In genomic region chr1:12599657-12600056, GRCh38 we compare ENCODE assay signal across 1 cellular context.
TF ChIP-seq lines count a peak whose summit lies in the region.

No MANE protein-coding gene starts in this region.

TF ChIP-seq in IMR-90, 13 proteins besides CTCF, POLR2A, EP300 and RAD21:
- TF ChIP-seq FOS (IDR thresholded peaks at IDR 0.05; ENCODE audit: low read depth, low read length) (no peak), BHLHE40 (IDR thresholded peaks at IDR 0.05; ENCODE audit: low read depth, low read length) (no peak), NFE2L2 (IDR thresholded peaks at IDR 0.05; ENCODE audit: low read depth, low read length) (no peak), CHD1 (IDR thresholded peaks at IDR 0.05; ENCODE audit: low read depth, low read length) (no peak), RFX5 (IDR thresholded peaks at IDR 0.05; ENCODE audit: low read depth, low read length) (no peak), ELK1 (IDR thresholded peaks at IDR 0.05; ENCODE audit: borderline replicate concordance, low read depth, low read length) (no peak), MXI1 (IDR thresholded peaks at IDR 0.05; ENCODE audit: borderline replicate concordance, low read depth, low read length) (no peak), MAFK (IDR thresholded peaks at IDR 0.05; ENCODE audit: low read depth, low read length) (no peak)
